In genomic region chr10:106557951-106558733, GRCh38 we compare ENCODE assay signal across 19 cellular contexts.
DNase-seq lines count a peak whose midpoint lies in the region; ATAC-seq and TF ChIP-seq lines count a peak whose summit lies in the region.
"Had no signal": no experiment of that assay in that cellular context is flagged by ENCODE, and none has a peak within 500 bp of the region (broad histone marks: within the 10 kb centered on the region; RNA-seq: fewer than 3 reads in every experiment).

No MANE protein-coding gene starts in this region.

- H3K79me2 ChIP-seq in osteoblast (ENCODE audit: insufficient read depth, low read length): no peaks in the 10 kb centered on the region

- ATAC-seq in HG02840 (IDR thresholded peaks at IDR 0.05; ENCODE audit: low FRiP score, unreplicated experiment): no peak
- ATAC-seq: GM23338 had no signal

- no peak overlapping the region for H3K4me2 ChIP-seq in osteoblast (ENCODE audit: insufficient read depth, low read length)
- H3K4me2 ChIP-seq: BLaER1, GM23338 had no signal

- no peak overlapping the region for H3K27ac ChIP-seq in osteoblast (ENCODE audit: low read depth, low read length)
- H3K27ac ChIP-seq in esophagus squamous epithelium: no peak overlapping the region
- H3K27ac ChIP-seq: BLaER1, colonic mucosa, pancreas, sigmoid colon, uterus had no signal

- H3K27me3 ChIP-seq in osteoblast (ENCODE audit: insufficient read depth, low read length) (no peaks in the 10 kb centered on the region), esophagus squamous epithelium (no peaks in the 10 kb centered on the region)
- H3K27me3 ChIP-seq: BLaER1, colonic mucosa, pancreas, sigmoid colon, uterus had no signal

- no peak for TF ChIP-seq CTCF in osteoblast (IDR thresholded peaks at IDR 0.05; ENCODE audit: extremely low read depth, low read depth, low read length)
- TF ChIP-seq CTCF in esophagus squamous epithelium (IDR thresholded peaks at IDR 0.05): no peak

- no peak for TF ChIP-seq POLR2A in esophagus squamous epithelium (IDR thresholded peaks at IDR 0.05)

- 53% methylated on average over 7 of the region's 7 CpGs for WGBS in esophagus squamous epithelium, 2 donors

- H3K36me3 ChIP-seq in osteoblast (ENCODE audit: insufficient read depth, low read length) (no peaks in the 10 kb centered on the region), esophagus squamous epithelium (no peaks in the 10 kb centered on the region)
- H3K36me3 ChIP-seq: BLaER1, colonic mucosa, pancreas, sigmoid colon, uterus had no signal

- H3K9me3 ChIP-seq in osteoblast (ENCODE audit: low read depth, low read length) (no peaks in the 10 kb centered on the region), esophagus squamous epithelium (no peaks in the 10 kb centered on the region)
- H3K9me3 ChIP-seq: BLaER1, colonic mucosa, pancreas, sigmoid colon, uterus had no signal

- H4K20me1 ChIP-seq in osteoblast (ENCODE audit: insufficient read depth, low read length): no peaks in the 10 kb centered on the region
- H4K20me1 ChIP-seq: BLaER1 had no signal

- H2AFZ ChIP-seq in osteoblast (ENCODE audit: low read length): no peak overlapping the region
- H2AFZ ChIP-seq: GM23338 had no signal

- DNase-seq in EL: peak; percentile 71
- peak; percentile 92 for DNase-seq in NCI-H460 (ENCODE audit: extremely low read depth, low read depth)
- peak; percentile 44 for DNase-seq in dedifferentiated amniotic fluid mesenchymal stem cell (ENCODE audit: extremely low spot score)
- DNase-seq in osteoblast (ENCODE audit: insufficient read length, low spot score, missing footprints): peak; percentile 35
- no peak for DNase-seq in activated T-cell treated with anti-CD3 and anti-CD28 coated beads for 4 hours
- no peak for DNase-seq in esophagus squamous epithelium (lab: John Stamatoyannopoulos, UW)
- DNase-seq: activated CD4-positive, alpha-beta T cell treated with anti-CD3 and anti-CD28 coated beads for 4 hours; activated effector memory CD4-positive, alpha-beta T cell treated with Interleukin-2 at 50 U/mL for 16 hours; colonic mucosa; glutamatergic neuron; NCI-H146; pancreas; sigmoid colon; stimulated activated CD4-positive, alpha-beta T cell treated with anti-CD3 and anti-CD28 coated beads, Interleukin-2, amount 100 ng/mL, for 48 hours; uterus had no signal

- intact Hi-C loops in esophagus squamous epithelium (cut with DNase I): no loop called here

- H3K4me1 ChIP-seq in osteoblast (ENCODE audit: insufficient read depth, low read length) (no peaks in the 10 kb centered on the region), esophagus squamous epithelium (no peaks in the 10 kb centered on the region)
- H3K4me1 ChIP-seq: BLaER1, colonic mucosa, pancreas, sigmoid colon, uterus had no signal

- H3K4me3 ChIP-seq in osteoblast (ENCODE audit: insufficient read depth, low read length): no peak overlapping the region
- no peak overlapping the region for H3K4me3 ChIP-seq in esophagus squamous epithelium
- H3K4me3 ChIP-seq: BLaER1, colonic mucosa, GM23338, lung, pancreas, sigmoid colon, uterus had no signal

Comparison
In these comparisons a context has a peak if more than half of its experiments do, and no peak if none do; other contexts are left out.
1. DNase-seq: peak in EL (single experiment), NCI-H460 (single experiment), dedifferentiated amniotic fluid mesenchymal stem cell (single experiment) and osteoblast (single experiment); none in activated T-cell treated with anti-CD3 and anti-CD28 coated beads for 4 hours (single experiment) and esophagus squamous epithelium (single experiment).